Comparison of ENCODE assay signal across 1 cellular context in genomic region chr14:73057939-73058223, GRCh38.
TF ChIP-seq lines count a peak whose summit lies in the region.

No MANE protein-coding gene starts in this region.

TF ChIP-seq in H1, 55 proteins besides CTCF, POLR2A, EP300 and RAD21:
- TF ChIP-seq TCF12 (IDR thresholded peaks at IDR 0.05; ENCODE audit: low read depth, low read length), result no peak
- peak; percentile 40; the same call in 1 of the 2 replicates for TF ChIP-seq CHD1 (IDR thresholded peaks at IDR 0.05; ENCODE audit: low read depth, low read length)
